In genomic region chr22:37771081-37771480, GRCh38 we compare ENCODE assay signal across 35 cellular contexts. TPM values are rescaled to one million over a fixed set of nuclear protein-coding genes. Genes with fewer than 3 reads are reported as not detected.
"Had no signal": no experiment of that assay in that cellular context is flagged by ENCODE, and none has a peak within 500 bp of the region (broad histone marks: within the 10 kb centered on the region; RNA-seq: fewer than 3 reads in every experiment).

No MANE protein-coding gene starts in this region.

- DNase-seq: activated CD4-positive, alpha-beta memory T cell treated with anti-CD3 and anti-CD28 coated beads for 36 hours; activated CD4-positive, alpha-beta T cell treated with anti-CD3 and anti-CD28 coated beads for 36 hours; activated CD4-positive, alpha-beta T cell treated with anti-CD3 and anti-CD28 coated beads, Interleukin-2, amount 10 ng/mL, durations not matched to agents 24 days and 14 days; activated CD4-positive, CD25-positive, alpha-beta regulatory T cell; activated CD4-positive, CD25-positive, alpha-beta regulatory T cell treated with anti-CD3 and anti-CD28 coated beads, Interleukin-2, amount 50 U/mL, for 72 hours; activated CD8-positive, alpha-beta memory T cell treated with anti-CD3 and anti-CD28 coated beads, Interleukin-2, amount 10 ng/mL, durations not matched to agents 7 days and 5 days; activated CD8-positive, alpha-beta memory T cell treated with anti-CD3 and anti-CD28 coated beads, Interleukin-2, amount 50 U/mL, for 4 hours; activated CD8-positive, alpha-beta T cell treated with anti-CD3 and anti-CD28 coated beads, Interleukin-2, amount 10 ng/mL, durations not matched to agents 7 days and 5 days; activated effector memory CD4-positive, alpha-beta T cell treated with anti-CD3 and anti-CD28 coated beads, Interleukin-2, amount 50 U/mL, for 16 hours; activated naive CD4-positive, alpha-beta T cell treated with anti-CD3 and anti-CD28 coated beads for 36 hours; activated naive CD8-positive, alpha-beta T cell treated with anti-CD3 and anti-CD28 coated beads for 36 hours; activated naive CD8-positive, alpha-beta T cell treated with anti-CD3 and anti-CD28 coated beads, Interleukin-2, amount 50 U/mL, for 24 hours; activated T-cell treated with anti-CD3 and anti-CD28 coated beads, Interleukin-2, amount 50 U/mL, for 1 hour; activated T-cell treated with anti-CD3 and anti-CD28 coated beads, Interleukin-2, amount 50 U/mL, for 48 hours; amygdala; aorta; body of pancreas; caudate nucleus; cortex of kidney; dermis blood vessel endothelial cell; effector CD4-positive, alpha-beta T cell; effector memory CD8-positive, alpha-beta T cell; foreskin keratinocyte; gastrocnemius medialis; glutamatergic neuron; heart left ventricle; T-helper 2 cell had no signal

- H3K27ac ChIP-seq: adrenal gland, body of pancreas, esophagus muscularis mucosa, foreskin keratinocyte, gastrocnemius medialis, heart left ventricle had no signal

- H3K36me3 Mint-ChIP-seq: activated naive CD4-positive, alpha-beta T cell treated with anti-CD3 and anti-CD28 coated beads, Interleukin-2, amount 50 U/mL, for 24 hours had no signal

- H3K27me3 ChIP-seq: adrenal gland, body of pancreas, esophagus muscularis mucosa, foreskin keratinocyte, gastrocnemius medialis, heart left ventricle had no signal

- H3K4me3 Mint-ChIP-seq: activated CD4-positive, alpha-beta memory T cell treated with anti-CD3 and anti-CD28 coated beads for 36 hours; activated CD4-positive, alpha-beta T cell treated with anti-CD3 and anti-CD28 coated beads for 36 hours; activated CD4-positive, alpha-beta T cell treated with anti-CD3 and anti-CD28 coated beads, Interleukin-2, amount 10 ng/mL, durations not matched to agents 24 days and 14 days; activated CD8-positive, alpha-beta memory T cell treated with anti-CD3 and anti-CD28 coated beads, Interleukin-2, amount 10 ng/mL, durations not matched to agents 7 days and 5 days; activated CD8-positive, alpha-beta T cell treated with anti-CD3 and anti-CD28 coated beads, Interleukin-2, amount 10 ng/mL, durations not matched to agents 7 days and 5 days; activated naive CD4-positive, alpha-beta T cell treated with anti-CD3 and anti-CD28 coated beads for 36 hours; activated naive CD4-positive, alpha-beta T cell treated with anti-CD3 and anti-CD28 coated beads, Interleukin-2, amount 50 U/mL, for 24 hours; activated naive CD8-positive, alpha-beta T cell treated with anti-CD3 and anti-CD28 coated beads for 36 hours; activated naive CD8-positive, alpha-beta T cell treated with anti-CD3 and anti-CD28 coated beads, Interleukin-2, amount 50 U/mL, for 24 hours; activated T-helper 1 cell treated with anti-CD3 and anti-CD28 coated beads, Interleukin-12 subunit alpha, Interleukin-12 subunit beta, Interleukin-2, Interleukin-4 antibody, amounts not matched to agents 30 ng/mL and 10 ng/mL and 1 ng/mL, durations not matched to agents 14 hours and 24 hours and 36 hours; effector memory CD8-positive, alpha-beta T cell had no signal

- H3K9me3 Mint-ChIP-seq: activated CD4-positive, alpha-beta memory T cell treated with anti-CD3 and anti-CD28 coated beads for 36 hours; activated CD4-positive, alpha-beta T cell treated with anti-CD3 and anti-CD28 coated beads, Interleukin-2, amount 10 ng/mL, durations not matched to agents 24 days and 14 days; activated naive CD4-positive, alpha-beta T cell treated with anti-CD3 and anti-CD28 coated beads for 36 hours; activated naive CD4-positive, alpha-beta T cell treated with anti-CD3 and anti-CD28 coated beads, Interleukin-2, amount 50 U/mL, for 24 hours; activated naive CD8-positive, alpha-beta T cell treated with anti-CD3 and anti-CD28 coated beads for 36 hours; activated naive CD8-positive, alpha-beta T cell treated with anti-CD3 and anti-CD28 coated beads, Interleukin-2, amount 50 U/mL, for 24 hours; activated T-helper 1 cell treated with anti-CD3 and anti-CD28 coated beads, Interleukin-12 subunit alpha, Interleukin-12 subunit beta, Interleukin-2, Interleukin-4 antibody, amounts not matched to agents 30 ng/mL and 10 ng/mL and 1 ng/mL, durations not matched to agents 14 hours and 24 hours and 36 hours; activated T-helper 2 cell treated with anti-CD3 and anti-CD28 coated beads, Interferon-gamma antibody, Interleukin-2, Interleukin-4, amounts not matched to agents 10 μg/mL and 5 μg/mL and 100 μg/mL, durations not matched to agents 14 hours and 24 hours and 36 hours; effector memory CD8-positive, alpha-beta T cell had no signal

- H3K27ac Mint-ChIP-seq: activated CD4-positive, alpha-beta memory T cell treated with anti-CD3 and anti-CD28 coated beads for 36 hours; activated CD4-positive, alpha-beta T cell treated with anti-CD3 and anti-CD28 coated beads for 36 hours; activated CD4-positive, alpha-beta T cell treated with anti-CD3 and anti-CD28 coated beads, Interleukin-2, amount 10 ng/mL, durations not matched to agents 24 days and 14 days; activated CD8-positive, alpha-beta memory T cell treated with anti-CD3 and anti-CD28 coated beads, Interleukin-2, amount 10 ng/mL, durations not matched to agents 7 days and 5 days; activated CD8-positive, alpha-beta T cell treated with anti-CD3 and anti-CD28 coated beads, Interleukin-2, amount 10 ng/mL, durations not matched to agents 7 days and 5 days; activated naive CD4-positive, alpha-beta T cell treated with anti-CD3 and anti-CD28 coated beads for 36 hours; activated naive CD4-positive, alpha-beta T cell treated with anti-CD3 and anti-CD28 coated beads, Interleukin-2, amount 50 U/mL, for 24 hours; activated naive CD8-positive, alpha-beta T cell treated with anti-CD3 and anti-CD28 coated beads for 36 hours; activated naive CD8-positive, alpha-beta T cell treated with anti-CD3 and anti-CD28 coated beads, Interleukin-2, amount 50 U/mL, for 24 hours; activated T-helper 1 cell treated with anti-CD3 and anti-CD28 coated beads, Interleukin-12 subunit alpha, Interleukin-12 subunit beta, Interleukin-2, Interleukin-4 antibody, amounts not matched to agents 30 ng/mL and 10 ng/mL and 1 ng/mL, durations not matched to agents 14 hours and 24 hours and 36 hours; activated T-helper 2 cell treated with anti-CD3 and anti-CD28 coated beads, Interferon-gamma antibody, Interleukin-2, Interleukin-4, amounts not matched to agents 10 μg/mL and 5 μg/mL and 100 μg/mL, durations not matched to agents 14 hours and 24 hours and 36 hours; effector memory CD8-positive, alpha-beta T cell had no signal

- ATAC-seq: activated CD4-positive, alpha-beta T cell treated with anti-CD3 and anti-CD28 coated beads for 36 hours; activated CD8-positive, alpha-beta memory T cell treated with anti-CD3 and anti-CD28 coated beads, Interleukin-2, amount 10 ng/mL, durations not matched to agents 7 days and 5 days; activated CD8-positive, alpha-beta T cell treated with anti-CD3 and anti-CD28 coated beads, Interleukin-2, amount 10 ng/mL, durations not matched to agents 7 days and 5 days; activated naive CD8-positive, alpha-beta T cell treated with anti-CD3 and anti-CD28 coated beads, Interleukin-2, amount 50 U/mL, for 24 hours; body of pancreas; effector memory CD8-positive, alpha-beta T cell; foreskin keratinocyte; gastrocnemius medialis; heart left ventricle had no signal

- H3K9me3 ChIP-seq: adrenal gland, body of pancreas, esophagus muscularis mucosa, gastrocnemius medialis, heart left ventricle had no signal

- H3K4me1 ChIP-seq: body of pancreas, esophagus muscularis mucosa, gastrocnemius medialis, heart left ventricle had no signal

- H3K27me3 Mint-ChIP-seq: activated CD4-positive, alpha-beta memory T cell treated with anti-CD3 and anti-CD28 coated beads for 36 hours; activated CD4-positive, alpha-beta T cell treated with anti-CD3 and anti-CD28 coated beads for 36 hours; activated CD4-positive, alpha-beta T cell treated with anti-CD3 and anti-CD28 coated beads, Interleukin-2, amount 10 ng/mL, durations not matched to agents 24 days and 14 days; activated CD8-positive, alpha-beta memory T cell treated with anti-CD3 and anti-CD28 coated beads, Interleukin-2, amount 10 ng/mL, durations not matched to agents 7 days and 5 days; activated naive CD4-positive, alpha-beta T cell treated with anti-CD3 and anti-CD28 coated beads, Interleukin-2, amount 50 U/mL, for 24 hours; activated naive CD8-positive, alpha-beta T cell treated with anti-CD3 and anti-CD28 coated beads for 36 hours; activated naive CD8-positive, alpha-beta T cell treated with anti-CD3 and anti-CD28 coated beads, Interleukin-2, amount 50 U/mL, for 24 hours; effector memory CD8-positive, alpha-beta T cell had no signal

- H3K4me3 ChIP-seq: adrenal gland, body of pancreas, esophagus muscularis mucosa, gastrocnemius medialis, heart left ventricle had no signal

- H3K4me1 Mint-ChIP-seq: activated CD4-positive, alpha-beta T cell treated with anti-CD3 and anti-CD28 coated beads for 36 hours; activated CD4-positive, alpha-beta T cell treated with anti-CD3 and anti-CD28 coated beads, Interleukin-2, amount 10 ng/mL, durations not matched to agents 24 days and 14 days; activated CD8-positive, alpha-beta memory T cell treated with anti-CD3 and anti-CD28 coated beads, Interleukin-2, amount 10 ng/mL, durations not matched to agents 7 days and 5 days; activated naive CD4-positive, alpha-beta T cell treated with anti-CD3 and anti-CD28 coated beads, Interleukin-2, amount 50 U/mL, for 24 hours; activated naive CD8-positive, alpha-beta T cell treated with anti-CD3 and anti-CD28 coated beads for 36 hours; activated naive CD8-positive, alpha-beta T cell treated with anti-CD3 and anti-CD28 coated beads, Interleukin-2, amount 50 U/mL, for 24 hours had no signal

RNA-seq across cellular contexts. Expression of gene GALR3, which starts 52.1 kb away (rescaled TPM):
- total RNA-seq: activated CD4-positive, alpha-beta T cell treated with anti-CD3 and anti-CD28 coated beads, Interleukin-2, amount 10 ng/mL, durations not matched to agents 24 days and 14 days; activated CD8-positive, alpha-beta memory T cell treated with anti-CD3 and anti-CD28 coated beads for 36 hours; activated CD8-positive, alpha-beta memory T cell treated with anti-CD3 and anti-CD28 coated beads, Interleukin-2, amount 10 ng/mL, durations not matched to agents 7 days and 5 days; activated naive CD4-positive, alpha-beta T cell treated with anti-CD3 and anti-CD28 coated beads for 36 hours; activated naive CD8-positive, alpha-beta T cell treated with anti-CD3 and anti-CD28 coated beads for 36 hours; activated T-helper 1 cell treated with anti-CD3 and anti-CD28 coated beads, Interleukin-12 subunit alpha, Interleukin-12 subunit beta, Interleukin-2, Interleukin-4 antibody, amounts not matched to agents 30 ng/mL and 10 ng/mL and 1 ng/mL, durations not matched to agents 14 hours and 24 hours and 36 hours; aorta; body of pancreas; dermis blood vessel endothelial cell; endothelial cell of umbilical vein; epithelial cell of proximal tubule; esophagus muscularis mucosa; foreskin keratinocyte; gastrocnemius medialis; heart left ventricle had no signal
